1 cellular context compared by ENCODE assay signal in genomic region chr16:30355144-30355953, GRCh38.
TF ChIP-seq lines count a peak whose summit lies in the region.

TSS of gene CD2BP2 (minus strand) at chr16:30355308. CDS start at chr16:30354681, 627 bp downstream.

TF ChIP-seq in HepG2, 621 proteins besides CTCF, POLR2A, EP300 and RAD21 (continued from another document and continues in another):
- TF ChIP-seq ATF3 (CRISPR knock-in tag; IDR thresholded peaks at IDR 0.05) (0 out of 2 replicates have a peak, but pooled peaks have one; percentile 14), ZNF451 (CRISPR knock-in tag; IDR thresholded peaks at IDR 0.05) (no peak), ZNF142 (CRISPR knock-in tag; IDR thresholded peaks at IDR 0.05) (no peak; the same call in none of the 2 replicates), SALL1 (CRISPR knock-in tag; IDR thresholded peaks at IDR 0.05) (peak; percentile 82), TFE3 (CRISPR knock-in tag; IDR thresholded peaks at IDR 0.05) (peak; percentile 79; the same call in 1 of the 2 replicates), ZNF776 (CRISPR knock-in tag; IDR thresholded peaks at IDR 0.05) (no peak; the same call in 1 of the 2 replicates), MTA1 (CRISPR knock-in tag; IDR thresholded peaks at IDR 0.05; ENCODE audit: borderline replicate concordance) (no peak), PATZ1 (CRISPR knock-in tag; IDR thresholded peaks at IDR 0.05) (peak; percentile 15; the same call in 1 of the 2 replicates), RBFOX2 (IDR thresholded peaks at IDR 0.05; ENCODE audit: low read depth, low read length) (peak; percentile 76), CBX1 (IDR thresholded peaks at IDR 0.05; ENCODE audit: low read depth) (peak; percentile 52), ZNF160 (CRISPR knock-in tag; IDR thresholded peaks at IDR 0.05) (peak; percentile 61; the same call in 1 of the 2 replicates), SMYD3 (CRISPR knock-in tag; IDR thresholded peaks at IDR 0.05) (peak; percentile 40; the same call in 1 of the 2 replicates), ZFX (CRISPR knock-in tag; IDR thresholded peaks at IDR 0.05; ENCODE audit: low read depth) (peak; percentile 72), DZIP1 (CRISPR knock-in tag; IDR thresholded peaks at IDR 0.05) (peak; percentile 15; the same call in 1 of the 2 replicates), ZSCAN29 (CRISPR knock-in tag; conservative IDR thresholded peaks at IDR 0.05) (peak; percentile 90), SMAD1 (CRISPR knock-in tag; IDR thresholded peaks at IDR 0.05; ENCODE audit: borderline replicate concordance, low read depth) (no peak; the same call in 1 of the 2 replicates), ZNF431 (CRISPR knock-in tag; IDR thresholded peaks at IDR 0.05; ENCODE audit: borderline replicate concordance, low read depth) (peak; percentile 51; the same call in 1 of the 2 replicates), TBL1XR1 (IDR thresholded peaks at IDR 0.05; ENCODE audit: borderline replicate concordance, low read length, partially characterized antibody) (peak; percentile 42), ZNF570 (CRISPR knock-in tag; IDR thresholded peaks at IDR 0.05; ENCODE audit: borderline replicate concordance) (peak; percentile 64; the same call in 1 of the 2 replicates), KLF6 (CRISPR knock-in tag; IDR thresholded peaks at IDR 0.05) (no peak; the same call in 1 of the 2 replicates), NRL (CRISPR knock-in tag; IDR thresholded peaks at IDR 0.05; ENCODE audit: borderline replicate concordance) (peak; percentile 54; the same call in 1 of the 2 replicates), PITX1 (CRISPR knock-in tag; IDR thresholded peaks at IDR 0.05) (peak; percentile 51; the same call in 1 of the 2 replicates), ZNF841 (CRISPR knock-in tag; IDR thresholded peaks at IDR 0.05; ENCODE audit: borderline replicate concordance) (no peak), ZNF615 (CRISPR knock-in tag; IDR thresholded peaks at IDR 0.05; ENCODE audit: borderline replicate concordance) (no peak), ZNF318 (CRISPR knock-in tag; IDR thresholded peaks at IDR 0.05) (no peak; the same call in 1 of the 2 replicates), ZNF589 (CRISPR knock-in tag; conservative IDR thresholded peaks at IDR 0.05) (no peak), ZNF781 (CRISPR knock-in tag; IDR thresholded peaks at IDR 0.05; ENCODE audit: borderline replicate concordance, not compliant biosample characterization) (peak; percentile 83), HIVEP1 (CRISPR knock-in tag; IDR thresholded peaks at IDR 0.05) (no peak; the same call in 1 of the 2 replicates), ZNF281 (CRISPR knock-in tag; IDR thresholded peaks at IDR 0.05; ENCODE audit: borderline replicate concordance) (peak; percentile 73; the same call in 1 of the 2 replicates)
